19 cellular contexts compared by ENCODE assay signal in genomic region chr13:112134150-112135075, GRCh38.
DNase-seq lines count a peak whose midpoint lies in the region; ATAC-seq and TF ChIP-seq lines count a peak whose summit lies in the region.
"Had no signal": no experiment of that assay in that cellular context is flagged by ENCODE, and none has a peak within 500 bp of the region (broad histone marks: within the 10 kb centered on the region; RNA-seq: fewer than 3 reads in every experiment).

No MANE protein-coding gene starts in this region.

- no peaks in the 10 kb centered on the region for H3K36me3 Mint-ChIP-seq in natural killer cell
- no peaks in the 10 kb centered on the region for H3K36me3 Mint-ChIP-seq in natural killer cell treated with Interleukin-12 subunit alpha and Interleukin-12 subunit beta and Interleukin-15 and Interleukin-18, amount 100 ng/mL, for 72 hours
- no peaks in the 10 kb centered on the region for H3K36me3 Mint-ChIP-seq in neural crest cell (ENCODE audit: low read depth)

- ATAC-seq in natural killer cell = no peak
- ATAC-seq in natural killer cell treated with Interleukin-12 subunit alpha and Interleukin-12 subunit beta and Interleukin-15 and Interleukin-18, amount 100 ng/mL, for 72 hours = no peak

- H3K9me3 ChIP-seq in BE2C = no peaks in the 10 kb centered on the region
- H3K9me3 ChIP-seq in hepatocyte (ENCODE audit: low read depth) = no peaks in the 10 kb centered on the region

- H3K9me2 ChIP-seq in hepatocyte (replicated peaks; ENCODE audit: insufficient read depth) = no peaks in the 10 kb centered on the region

- H3K4me3 Mint-ChIP-seq in natural killer cell (no peak overlapping the region), neural crest cell (no peak overlapping the region)
- H3K4me3 Mint-ChIP-seq in natural killer cell treated with Interleukin-12 subunit alpha and Interleukin-12 subunit beta and Interleukin-15 and Interleukin-18, amount 100 ng/mL, for 72 hours = no peak overlapping the region
- H3K4me3 Mint-ChIP-seq: CD4-positive, alpha-beta T cell; HFFc6 had no signal

- H3K4me2 ChIP-seq in hepatocyte = no peak overlapping the region
- H3K4me2 ChIP-seq: KMS-11 had no signal

- DNase-seq in natural killer cell = peak; percentile 7
- DNase-seq in natural killer cell treated with Interleukin-12 subunit alpha and Interleukin-12 subunit beta and Interleukin-15 and Interleukin-18, amount 100 ng/mL, for 72 hours (ENCODE audit: low spot score) = no peak
- DNase-seq in coronary artery (ENCODE audit: low spot score) = peak; percentile 22
- DNase-seq in neural crest cell (ENCODE audit: low read depth, low spot score) = no peak
- no peak for DNase-seq in foreskin fibroblast
- DNase-seq in GM19240 (ENCODE audit: insufficient read length, low spot score) = no peak
- no peak for DNase-seq in BE2C
- DNase-seq in hepatocyte (ENCODE audit: low spot score) = no peak
- DNase-seq: AML-193; Calu3; CD4-positive, alpha-beta T cell; DMS79 treated with DMSO at 0.1 percent for 48 hours; GDM1; GOT3; HFFc6; NCI-H1105 treated with DMSO at 0.1 percent for 48 hours; NCI-H187 treated with DMSO at 0.1 percent for 48 hours; NCI-H446 had no signal

- TF ChIP-seq CTCF in natural killer cell (IDR thresholded peaks at IDR 0.05) (no peak), coronary artery (IDR thresholded peaks at IDR 0.05) (no peak), neural crest cell (conservative IDR thresholded peaks at IDR 0.05) (no peak), foreskin fibroblast (IDR thresholded peaks at IDR 0.05; ENCODE audit: low read depth, low read length) (no peak), BE2C (IDR thresholded peaks at IDR 0.05; ENCODE audit: low read depth, low read length) (no peak), hepatocyte (IDR thresholded peaks at IDR 0.05; ENCODE audit: poor library complexity) (no peak)

- no peaks in the 10 kb centered on the region for H3K9me3 Mint-ChIP-seq in natural killer cell
- no peaks in the 10 kb centered on the region for H3K9me3 Mint-ChIP-seq in natural killer cell treated with Interleukin-12 subunit alpha and Interleukin-12 subunit beta and Interleukin-15 and Interleukin-18, amount 100 ng/mL, for 72 hours
- H3K9me3 Mint-ChIP-seq in neural crest cell = no peaks in the 10 kb centered on the region
- H3K9me3 Mint-ChIP-seq: CD4-positive, alpha-beta T cell had no signal

- no peaks in the 10 kb centered on the region for H4K20me1 ChIP-seq in hepatocyte (ENCODE audit: insufficient read depth, poor library complexity, severe bottlenecking)

- no peaks in the 10 kb centered on the region for H3K79me2 ChIP-seq in hepatocyte

- no peaks in the 10 kb centered on the region for H3K36me3 ChIP-seq in BE2C
- H3K36me3 ChIP-seq in hepatocyte (replicated peaks; ENCODE audit: insufficient read depth, low read depth) = no peaks in the 10 kb centered on the region

- 82% methylated on average over 32 of the region's 32 CpGs for WGBS in hepatocyte (ENCODE audit: low lambda C conversion rate, missing lambda C conversion rate)

- H3K4me1 Mint-ChIP-seq in natural killer cell (no peaks in the 10 kb centered on the region), neural crest cell (peaks cover 25% of the 10 kb centered on the region)
- no peaks in the 10 kb centered on the region for H3K4me1 Mint-ChIP-seq in natural killer cell treated with Interleukin-12 subunit alpha and Interleukin-12 subunit beta and Interleukin-15 and Interleukin-18, amount 100 ng/mL, for 72 hours (ENCODE audit: low read depth in 2 of 2)

- no peak overlapping the region for H2AFZ ChIP-seq in hepatocyte

- no peaks in the 10 kb centered on the region for H3K4me1 ChIP-seq in BE2C
- H3K4me1 ChIP-seq in hepatocyte (ENCODE audit: insufficient read depth) = no peaks in the 10 kb centered on the region

- H3K4me3 ChIP-seq in coronary artery (no peak overlapping the region), foreskin fibroblast (ENCODE audit: low read depth in 1 of 2, low read length in 2 of 2) (no peak overlapping the region), BE2C (ENCODE audit: low read depth, low read length) (no peak overlapping the region), hepatocyte (no peak overlapping the region)

- H3K27ac ChIP-seq in coronary artery (no peak overlapping the region), hepatocyte (no peak overlapping the region)
- H3K27ac ChIP-seq: KMS-11 had no signal

- intact Hi-C loops in natural killer cell (cut with micrococcal nuclease) = no loop called here

- H3K27me3 ChIP-seq in BE2C (peaks cover 62% of the 10 kb centered on the region), hepatocyte (peaks cover 24% of the 10 kb centered on the region)

- H3K27me3 Mint-ChIP-seq in natural killer cell (ENCODE audit: low read depth in 2 of 2) (peaks cover 0 to 3% of the 10 kb centered on the region in 2 donors), neural crest cell (ENCODE audit: low read depth) (no peaks in the 10 kb centered on the region)
- peaks cover 0 to 10% of the 10 kb centered on the region in 2 donors for H3K27me3 Mint-ChIP-seq in natural killer cell treated with Interleukin-12 subunit alpha and Interleukin-12 subunit beta and Interleukin-15 and Interleukin-18, amount 100 ng/mL, for 72 hours

- H3K27ac Mint-ChIP-seq in natural killer cell (no peak overlapping the region), neural crest cell (ENCODE audit: unreplicated experiment) (peak overlapping the region; percentile 78)
- H3K27ac Mint-ChIP-seq in natural killer cell treated with Interleukin-12 subunit alpha and Interleukin-12 subunit beta and Interleukin-15 and Interleukin-18, amount 100 ng/mL, for 72 hours = no peak overlapping the region
- H3K27ac Mint-ChIP-seq: CD4-positive, alpha-beta T cell; HFFc6 had no signal

Comparison
In these comparisons a context has a peak if more than half of its experiments do, and no peak if none do; other contexts are left out.
1. DNase-seq: peak in natural killer cell (single experiment) and coronary artery (single experiment); none in natural killer cell treated with Interleukin-12 subunit alpha and Interleukin-12 subunit beta and Interleukin-15 and Interleukin-18, amount 100 ng/mL, for 72 hours (single experiment), neural crest cell (single experiment), foreskin fibroblast (0 of 2), GM19240 (single experiment), BE2C (single experiment) and hepatocyte (single experiment).